Comparison of ENCODE assay signal across 27 cellular contexts in genomic region chr3:12585181-12585580, GRCh38. TPM values are rescaled to one million over a fixed set of nuclear protein-coding genes. Genes with fewer than 3 reads are reported as not detected.
A peak's percentile ranks its signal among the peaks of the same experiment; 100 is the strongest.
DNase-seq lines count a peak whose midpoint lies in the region; ATAC-seq and TF ChIP-seq lines count a peak whose summit lies in the region.
"Had no signal": no experiment of that assay in that cellular context is flagged by ENCODE, and none has a peak within 500 bp of the region (broad histone marks: within the 10 kb centered on the region; RNA-seq: fewer than 3 reads in every experiment).

No MANE protein-coding gene starts in this region.

- TF ChIP-seq CTCF in brain (conservative IDR thresholded peaks at IDR 0.05) = no peak
- no peak for TF ChIP-seq CTCF in thyroid gland (IDR thresholded peaks at IDR 0.05)
- TF ChIP-seq CTCF in HFFc6 (IDR thresholded peaks at IDR 0.05) = no peak

- no peaks in the 10 kb centered on the region for H3K4me1 Mint-ChIP-seq in activated naive CD8-positive, alpha-beta T cell (ENCODE audit: low read depth)
- no peaks in the 10 kb centered on the region for H3K4me1 Mint-ChIP-seq in activated naive CD8-positive, alpha-beta T cell treated with anti-CD3 and anti-CD28 coated beads, Interleukin-2, amount 50 U/mL, for 24 hours
- no peaks in the 10 kb centered on the region for H3K4me1 Mint-ChIP-seq in brain
- peaks cover 0 to 10% (median 0%) of the 10 kb centered on the region in 7 donors for H3K4me1 Mint-ChIP-seq in naive thymus-derived CD4-positive, alpha-beta T cell
- H3K4me1 Mint-ChIP-seq in HFFc6 (ENCODE audit: low read depth) = peaks cover 30% of the 10 kb centered on the region

- no peaks in the 10 kb centered on the region for H3K4me1 ChIP-seq in naive thymus-derived CD4-positive, alpha-beta T cell (ENCODE audit: control insufficient read depth in 2 of 2, insufficient read depth in 2 of 2, low read length in 2 of 2)
- peaks cover 39 to 49% of the 10 kb centered on the region in 2 donors for H3K4me1 ChIP-seq in thyroid gland
- H3K4me1 ChIP-seq: body of pancreas had no signal

- H3K36me3 ChIP-seq in naive thymus-derived CD4-positive, alpha-beta T cell (ENCODE audit: control insufficient read depth in 2 of 3, insufficient read depth in 3 of 3, low read length in 3 of 3) = peaks cover 17 to 85% (median 23%) of the 10 kb centered on the region in 3 experiments
- H3K36me3 ChIP-seq in thyroid gland = peaks cover 54 to 58% of the 10 kb centered on the region in 2 donors

- CTCF ChIA-PET in naive thymus-derived CD4-positive, alpha-beta T cell (lab: Charles Lee) = no interaction called here

- TF ChIP-seq POLR2A in thyroid gland (IDR thresholded peaks at IDR 0.05) = no peak

- H3K9me3 ChIP-seq in naive thymus-derived CD4-positive, alpha-beta T cell (ENCODE audit: control insufficient read depth in 2 of 3, low read length in 3 of 3) = no peaks in the 10 kb centered on the region
- no peaks in the 10 kb centered on the region for H3K9me3 ChIP-seq in thyroid gland
- H3K9me3 ChIP-seq: A549, BLaER1, body of pancreas, mucosa of descending colon, upper lobe of left lung had no signal

- H3K4me3 Mint-ChIP-seq in activated naive CD8-positive, alpha-beta T cell = no peak overlapping the region
- no peak overlapping the region for H3K4me3 Mint-ChIP-seq in activated naive CD8-positive, alpha-beta T cell treated with anti-CD3 and anti-CD28 coated beads, Interleukin-2, amount 50 U/mL, for 24 hours
- no peak overlapping the region for H3K4me3 Mint-ChIP-seq in brain
- H3K4me3 Mint-ChIP-seq in naive thymus-derived CD4-positive, alpha-beta T cell = no peak overlapping the region
- no peak overlapping the region for H3K4me3 Mint-ChIP-seq in HFFc6
- H3K4me3 Mint-ChIP-seq: activated CD8-positive, alpha-beta T cell treated with anti-CD3 and anti-CD28 coated beads, Interleukin-2, amount 10 ng/mL, durations not matched to agents 7 days and 5 days; activated naive CD8-positive, alpha-beta T cell treated with anti-CD3 and anti-CD28 coated beads for 36 hours had no signal

- H3K27ac Mint-ChIP-seq in activated naive CD8-positive, alpha-beta T cell = peak overlapping the region; percentile 61
- H3K27ac Mint-ChIP-seq in activated naive CD8-positive, alpha-beta T cell treated with anti-CD3 and anti-CD28 coated beads, Interleukin-2, amount 50 U/mL, for 24 hours = no peak overlapping the region
- H3K27ac Mint-ChIP-seq in brain = peak overlapping the region in 4 of 5 experiments; percentile 3 to 82 (median 39)
- H3K27ac Mint-ChIP-seq in naive thymus-derived CD4-positive, alpha-beta T cell = peak overlapping the region in 6 of 9 donors; percentile 4 to 45 (median 20)
- no peak overlapping the region; the same call in 1 of the 2 replicates for H3K27ac Mint-ChIP-seq in HFFc6

- no peak for DNase-seq in activated naive CD8-positive, alpha-beta T cell treated with anti-CD3 and anti-CD28 coated beads, Interleukin-2, amount 50 U/mL, for 24 hours
- no peak for DNase-seq in naive thymus-derived CD4-positive, alpha-beta T cell
- DNase-seq in thyroid gland (no peak), HCEC 1CT (no peak), GOT3 (lab: John Stamatoyannopoulos, UW) (no peak), HFFc6 (no peak)
- DNase-seq: activated CD8-positive, alpha-beta T cell treated with anti-CD3 and anti-CD28 coated beads, Interleukin-2, amount 10 ng/mL, durations not matched to agents 7 days and 5 days; activated naive CD8-positive, alpha-beta T cell treated with anti-CD3 and anti-CD28 coated beads for 36 hours; activated T-cell treated with anti-CD3 and anti-CD28 coated beads, Interleukin-2, amount 50 U/mL, for 48 hours; body of pancreas; GM23248; left colon; mucosa of descending colon; NCI-H1417; NCI-H2171 treated with DMSO at 0.1 percent for 48 hours; NCI-H69; occipital lobe; right cardiac atrium; stimulated activated CD4-positive, alpha-beta T cell treated with anti-CD3 and anti-CD28 coated beads, Interleukin-15, amount 100 ng/mL, for 24 hours; upper lobe of left lung had no signal

- POLR2A ChIA-PET in naive thymus-derived CD4-positive, alpha-beta T cell (lab: Charles Lee) = no interaction called here

- 80 to 92% methylated on average over 3 of the region's 3 CpGs for WGBS in thyroid gland, 2 donors

- H3K9me3 Mint-ChIP-seq in activated naive CD8-positive, alpha-beta T cell (ENCODE audit: low read depth) = no peaks in the 10 kb centered on the region
- H3K9me3 Mint-ChIP-seq in activated naive CD8-positive, alpha-beta T cell treated with anti-CD3 and anti-CD28 coated beads, Interleukin-2, amount 50 U/mL, for 24 hours = no peaks in the 10 kb centered on the region
- no peaks in the 10 kb centered on the region for H3K9me3 Mint-ChIP-seq in brain
- H3K9me3 Mint-ChIP-seq in naive thymus-derived CD4-positive, alpha-beta T cell = peaks cover 0 to 2% (median 0%) of the 10 kb centered on the region in 11 donors
- H3K9me3 Mint-ChIP-seq in HFFc6 = no peaks in the 10 kb centered on the region
- H3K9me3 Mint-ChIP-seq: activated naive CD8-positive, alpha-beta T cell treated with anti-CD3 and anti-CD28 coated beads for 36 hours had no signal

- ATAC-seq in activated naive CD8-positive, alpha-beta T cell treated with anti-CD3 and anti-CD28 coated beads, Interleukin-2, amount 50 U/mL, for 24 hours = no peak
- peak; percentile 6 for ATAC-seq in naive thymus-derived CD4-positive, alpha-beta T cell
- ATAC-seq: A549; activated CD8-positive, alpha-beta T cell treated with anti-CD3 and anti-CD28 coated beads, Interleukin-2, amount 10 ng/mL, durations not matched to agents 7 days and 5 days; body of pancreas; esophagus mucosa; left colon; mucosa of descending colon; right cardiac atrium had no signal

- H3K27me3 ChIP-seq in naive thymus-derived CD4-positive, alpha-beta T cell (ENCODE audit: control insufficient read depth in 2 of 2, insufficient read depth in 2 of 2, low read length in 2 of 2) = no peaks in the 10 kb centered on the region
- no peaks in the 10 kb centered on the region for H3K27me3 ChIP-seq in thyroid gland
- H3K27me3 ChIP-seq: BLaER1, body of pancreas, upper lobe of left lung had no signal

- no peak overlapping the region for H3K27ac ChIP-seq in naive thymus-derived CD4-positive, alpha-beta T cell (ENCODE audit: low read depth, low read length)
- peak overlapping the region; percentile 16 to 64 (median 42) for H3K27ac ChIP-seq in thyroid gland
- H3K27ac ChIP-seq: A549, BLaER1, body of pancreas, GM23248, upper lobe of left lung had no signal

- H3K4me3 ChIP-seq in naive thymus-derived CD4-positive, alpha-beta T cell (ENCODE audit: low read length) = no peak overlapping the region
- H3K4me3 ChIP-seq in thyroid gland (replicated peaks in 1 of 3) = no peak overlapping the region
- H3K4me3 ChIP-seq: A549, BLaER1, body of pancreas, GM23248, mucosa of descending colon, upper lobe of left lung had no signal

- intact Hi-C loops in naive thymus-derived CD4-positive, alpha-beta T cell (cut with micrococcal nuclease) = no loop called here
- intact Hi-C loops in thyroid gland (cut with DNase I) = no loop called here

- peaks cover 3% of the 10 kb centered on the region for H3K36me3 Mint-ChIP-seq in activated naive CD8-positive, alpha-beta T cell
- H3K36me3 Mint-ChIP-seq in activated naive CD8-positive, alpha-beta T cell treated with anti-CD3 and anti-CD28 coated beads, Interleukin-2, amount 50 U/mL, for 24 hours (ENCODE audit: low read depth) = peaks cover 41% of the 10 kb centered on the region
- H3K36me3 Mint-ChIP-seq in brain (peaks cover 70% of the 10 kb centered on the region), HFFc6 (ENCODE audit: low read depth) (peaks cover 45% of the 10 kb centered on the region)
- peaks cover 13 to 50% (median 30%) of the 10 kb centered on the region in 5 donors for H3K36me3 Mint-ChIP-seq in naive thymus-derived CD4-positive, alpha-beta T cell

- no peaks in the 10 kb centered on the region for H3K27me3 Mint-ChIP-seq in activated naive CD8-positive, alpha-beta T cell
- no peaks in the 10 kb centered on the region for H3K27me3 Mint-ChIP-seq in activated naive CD8-positive, alpha-beta T cell treated with anti-CD3 and anti-CD28 coated beads, Interleukin-2, amount 50 U/mL, for 24 hours
- no peaks in the 10 kb centered on the region for H3K27me3 Mint-ChIP-seq in brain
- H3K27me3 Mint-ChIP-seq in naive thymus-derived CD4-positive, alpha-beta T cell = no peaks in the 10 kb centered on the region
- H3K27me3 Mint-ChIP-seq in HFFc6 (ENCODE audit: insufficient read depth) = peaks cover 2% of the 10 kb centered on the region
- H3K27me3 Mint-ChIP-seq: activated naive CD8-positive, alpha-beta T cell treated with anti-CD3 and anti-CD28 coated beads for 36 hours had no signal

RNA-seq across cellular contexts. Expression of gene MKRN2, which starts 28.3 kb away (rescaled TPM):
- polyA plus RNA-seq in brain (ENCODE audit: insufficient read depth, low read depth, low replicate concordance) = 13.4 TPM
- 10 to 100 TPM; 21.9 to 34.5 (median 25.4) TPM for total RNA-seq in naive thymus-derived CD4-positive, alpha-beta T cell
- polyA plus RNA-seq in naive thymus-derived CD4-positive, alpha-beta T cell = 10 to 100 TPM; 49.8 to 66.2 TPM
- 10 to 100 TPM; 37.8 to 53.6 (median 40.7) TPM for total RNA-seq in thyroid gland
- total RNA-seq in HFFc6 (2021; fragmentation: NEBNext Ultra II Directional; extraction: Animal tissue kit (Norgen Biotek cat#: 25700)) = 10 to 100 TPM; 31.0 to 35.8 (median 34.8) TPM

RNA-seq across cellular contexts. Expression of gene MKRN2OS, which starts 39.9 kb away (rescaled TPM):
- not detected for polyA plus RNA-seq in brain (ENCODE audit: insufficient read depth, low read depth, low replicate concordance)
- total RNA-seq in naive thymus-derived CD4-positive, alpha-beta T cell = not detected
- not detected for polyA plus RNA-seq in naive thymus-derived CD4-positive, alpha-beta T cell
- not detected for total RNA-seq in thyroid gland
- total RNA-seq in HFFc6 (2021; fragmentation: NEBNext Ultra II Directional; extraction: Animal tissue kit (Norgen Biotek cat#: 25700)) = not detected
- total RNA-seq: activated CD8-positive, alpha-beta T cell treated with anti-CD3 and anti-CD28 coated beads, Interleukin-2, amount 10 ng/mL, durations not matched to agents 7 days and 5 days; activated naive CD8-positive, alpha-beta T cell treated with anti-CD3 and anti-CD28 coated beads for 36 hours; glomerular endothelial cell; GM23248; occipital lobe; right cardiac atrium; T-helper 1 cell treated with Interleukin-12 subunit alpha and Interleukin-12 subunit beta and Interleukin-4 antibody, amounts not matched to agents 30 ng/mL and 1 ng/mL, for 36 hours had no signal
- polyA plus RNA-seq: A549, GM23248 had no signal

Comparison
In these comparisons a context has a peak if more than half of its experiments do, and no peak if none do; other contexts are left out.
1. H3K27ac Mint-ChIP-seq: peak in activated naive CD8-positive, alpha-beta T cell (single experiment), brain (4 of 5) and naive thymus-derived CD4-positive, alpha-beta T cell (6 of 9); none in activated naive CD8-positive, alpha-beta T cell treated with anti-CD3 and anti-CD28 coated beads, Interleukin-2, amount 50 U/mL, for 24 hours (single experiment) and HFFc6 (single experiment).